Comparison of ENCODE assay signal across 10 cellular contexts in genomic region chr6:169292340-169293124, GRCh38. TPM values are rescaled to one million over a fixed set of nuclear protein-coding genes. Genes with fewer than 3 reads are reported as not detected.
A peak's percentile ranks its signal among the peaks of the same experiment; 100 is the strongest.
DNase-seq lines count a peak whose midpoint lies in the region; ATAC-seq and TF ChIP-seq lines count a peak whose summit lies in the region.
"Had no signal": no experiment of that assay in that cellular context is flagged by ENCODE, and none has a peak within 500 bp of the region (broad histone marks: within the 10 kb centered on the region; RNA-seq: fewer than 3 reads in every experiment).

No MANE protein-coding gene starts in this region.

- H3K27me3 Mint-ChIP-seq in mesothelial cell of epicardium (ENCODE audit: low read depth), result peaks cover 2% of the 10 kb centered on the region

- peaks cover 18% of the 10 kb centered on the region for H3K9me3 Mint-ChIP-seq in mesothelial cell of epicardium

- peak overlapping the region; percentile 81 for H3K27ac Mint-ChIP-seq in mesothelial cell of epicardium

- TF ChIP-seq CTCF in AG09319 (IDR thresholded peaks at IDR 0.05; ENCODE audit: low read depth, low read length) (no peak), brain microvascular endothelial cell (IDR thresholded peaks at IDR 0.05; ENCODE audit: low read depth, low read length, missing control alignments) (no peak), mesothelial cell of epicardium (IDR thresholded peaks at IDR 0.05; ENCODE audit: unreplicated experiment) (no peak)

- no peak for ATAC-seq in HG02870 (IDR thresholded peaks at IDR 0.05; ENCODE audit: unreplicated experiment)
- ATAC-seq: body of pancreas had no signal

- peaks cover 2% of the 10 kb centered on the region for H3K36me3 Mint-ChIP-seq in mesothelial cell of epicardium

- H3K36me3 ChIP-seq in brain microvascular endothelial cell (replicated peaks), result no peaks in the 10 kb centered on the region

- peak overlapping the region; percentile 77 for H3K27ac ChIP-seq in brain microvascular endothelial cell
- H3K27ac ChIP-seq: body of pancreas, testis had no signal

- DNase-seq in AG09319 (ENCODE audit: extremely low read depth, low read depth) (peak; percentile 60), M059J (ENCODE audit: low read depth) (peak; percentile 92), brain microvascular endothelial cell (peak; percentile 91), mesothelial cell of epicardium (ENCODE audit: low spot score in 2 of 2, unreplicated experiment in 2 of 2) (no peak), DMS 273 (lab: John Stamatoyannopoulos, UW; ENCODE audit: unreplicated experiment) (no peak), anterior cingulate cortex (lab: John Stamatoyannopoulos, UW) (no peak)
- no peak for DNase-seq in stimulated activated naive CD4-positive, alpha-beta T cell treated with Interleukin-2 at 50 U/mL for 16 hours (lab: John Stamatoyannopoulos, UW)
- DNase-seq: testis had no signal

- H3K4me3 Mint-ChIP-seq in mesothelial cell of epicardium, result no peak overlapping the region

- no peaks in the 10 kb centered on the region for H3K27me3 ChIP-seq in brain microvascular endothelial cell (replicated peaks)
- H3K27me3 ChIP-seq: body of pancreas, testis had no signal

- in situ Hi-C loops in brain microvascular endothelial cell (cut with HindIII; ENCODE audit: low pct_ligation_motif_present, low sequenced_read_pairs), result no loop called here

- H3K4me1 Mint-ChIP-seq in mesothelial cell of epicardium, result peaks cover 16% of the 10 kb centered on the region

- no peak overlapping the region for H3K4me3 ChIP-seq in brain microvascular endothelial cell (ENCODE audit: low read depth, low read length)
- H3K4me3 ChIP-seq: body of pancreas, testis had no signal

RNA-seq across cellular contexts. Expression of gene THBS2, which starts 38.9 kb away (rescaled TPM):
- 109 and 164 TPM in 2 replicates for total RNA-seq in M059J (2014; rRNA removed; shearing (Covaris generic))
- 15.3 to 20.4 TPM (median 18.6 TPM) in 3 replicates for total RNA-seq in mesothelial cell of epicardium

Comparison
In these comparisons a context has a peak if more than half of its experiments do, and no peak if none do; other contexts are left out.
1. DNase-seq: peak in AG09319 (single experiment), M059J (single experiment) and brain microvascular endothelial cell (single experiment); none in mesothelial cell of epicardium (0 of 2), DMS 273 (single experiment), anterior cingulate cortex (0 of 58) and stimulated activated naive CD4-positive, alpha-beta T cell treated with Interleukin-2 at 50 U/mL for 16 hours (single experiment).